1 cellular context compared by ENCODE assay signal in the genomic region with DNA sequence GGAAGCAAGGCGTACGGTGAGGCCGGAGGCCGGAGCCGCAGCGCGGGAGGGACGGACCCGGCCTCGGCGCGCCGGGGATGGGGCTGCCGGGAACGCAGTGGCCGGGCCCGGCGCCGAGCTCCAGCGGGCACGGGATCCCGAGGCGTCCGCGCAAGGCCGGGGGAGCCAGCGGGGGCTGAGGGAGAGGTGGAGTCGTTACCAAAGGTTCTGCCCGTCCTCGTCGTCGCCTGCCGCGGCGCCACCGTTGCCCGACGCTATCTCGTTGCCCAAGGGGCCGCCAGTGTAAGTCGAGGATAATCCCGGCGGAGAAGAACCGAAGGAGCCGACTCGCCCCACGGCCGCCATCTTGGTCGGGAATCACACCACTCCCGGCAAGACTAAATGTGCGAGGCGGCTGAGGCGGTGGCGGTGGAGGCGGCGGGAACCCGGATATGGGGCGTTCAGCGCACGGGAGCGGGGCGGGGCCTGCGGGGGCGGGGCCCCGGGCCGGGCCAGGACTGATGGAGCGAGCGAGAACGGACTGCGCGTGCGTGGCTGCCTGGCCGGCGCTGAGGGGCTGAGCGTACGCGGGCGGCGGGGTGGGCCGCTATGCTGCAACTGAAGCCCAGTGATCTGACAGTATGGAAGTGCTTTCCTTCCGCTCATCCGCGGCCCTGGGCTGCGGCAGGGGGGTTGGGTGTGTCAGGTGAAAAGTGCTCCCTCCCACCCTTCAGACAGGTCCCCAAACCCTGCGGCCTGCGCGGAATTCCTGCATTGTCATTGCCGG.
A peak's percentile ranks its signal among the peaks of the same experiment; 100 is the strongest.
TF ChIP-seq lines count a peak whose summit lies in the region.

A gene (minus strand): TSS at position 433 of the 766 bp plus-strand sequence. CDS start 88 bp downstream, at position 345.

TF ChIP-seq in HepG2, 621 proteins besides CTCF, POLR2A, EP300 and RAD21 (continued from another document and continues in another):
- no peak for TF ChIP-seq ZNF75D (CRISPR knock-in tag; IDR thresholded peaks at IDR 0.05; ENCODE audit: borderline replicate concordance)
- no peak; the same call in 1 of the 2 replicates for TF ChIP-seq BORCS8-MEF2B (CRISPR knock-in tag; IDR thresholded peaks at IDR 0.05)
- TF ChIP-seq, protein P1, sequence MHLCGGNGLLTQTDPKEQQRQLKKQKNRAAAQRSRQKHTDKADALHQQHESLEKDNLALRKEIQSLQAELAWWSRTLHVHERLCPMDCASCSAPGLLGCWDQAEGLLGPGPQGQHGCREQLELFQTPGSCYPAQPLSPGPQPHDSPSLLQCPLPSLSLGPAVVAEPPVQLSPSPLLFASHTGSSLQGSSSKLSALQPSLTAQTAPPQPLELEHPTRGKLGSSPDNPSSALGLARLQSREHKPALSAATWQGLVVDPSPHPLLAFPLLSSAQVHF (CRISPR knock-in tag; IDR thresholded peaks at IDR 0.05): no peak
- peak; percentile 68; the same call in 1 of the 2 replicates for TF ChIP-seq ZNF556 (CRISPR knock-in tag; IDR thresholded peaks at IDR 0.05; ENCODE audit: borderline replicate concordance)
- peak; percentile 40; the same call in 1 of the 2 replicates for TF ChIP-seq SOX5 (CRISPR knock-in tag; IDR thresholded peaks at IDR 0.05; ENCODE audit: borderline replicate concordance)
- peak; percentile 22; the same call in 1 of the 2 replicates for TF ChIP-seq MAF1 (CRISPR knock-in tag; IDR thresholded peaks at IDR 0.05; ENCODE audit: borderline replicate concordance)
- TF ChIP-seq TAF15 (IDR thresholded peaks at IDR 0.05; ENCODE audit: low read depth, low read length, poor library complexity, severe bottlenecking): peak; percentile 10
- TF ChIP-seq ZFP62 (CRISPR knock-in tag; IDR thresholded peaks at IDR 0.05): 0 out of 2 replicates have a peak, but pooled peaks have one; percentile 8
- TF ChIP-seq ARHGAP35 (CRISPR knock-in tag; IDR thresholded peaks at IDR 0.05; ENCODE audit: borderline replicate concordance): no peak; the same call in 1 of the 2 replicates
- no peak for TF ChIP-seq SMAD9 (CRISPR knock-in tag; IDR thresholded peaks at IDR 0.05)
- TF ChIP-seq HNF4G (IDR thresholded peaks at IDR 0.05; ENCODE audit: borderline replicate concordance, low read depth, low read length): no peak
- TF ChIP-seq HNF4G (CRISPR knock-in tag; IDR thresholded peaks at IDR 0.05; ENCODE audit: borderline replicate concordance, low read depth): no peak; the same call in 1 of the 2 replicates
- TF ChIP-seq SP5 (CRISPR knock-in tag; IDR thresholded peaks at IDR 0.05; ENCODE audit: borderline replicate concordance, low read depth): no peak
- TF ChIP-seq ZNF883 (CRISPR knock-in tag; IDR thresholded peaks at IDR 0.05; ENCODE audit: not compliant biosample characterization): no peak
- TF ChIP-seq ZNF737 (CRISPR knock-in tag; IDR thresholded peaks at IDR 0.05; ENCODE audit: borderline replicate concordance): 0 out of 2 replicates have a peak, but pooled peaks have one; percentile 26
- TF ChIP-seq, protein P2, sequence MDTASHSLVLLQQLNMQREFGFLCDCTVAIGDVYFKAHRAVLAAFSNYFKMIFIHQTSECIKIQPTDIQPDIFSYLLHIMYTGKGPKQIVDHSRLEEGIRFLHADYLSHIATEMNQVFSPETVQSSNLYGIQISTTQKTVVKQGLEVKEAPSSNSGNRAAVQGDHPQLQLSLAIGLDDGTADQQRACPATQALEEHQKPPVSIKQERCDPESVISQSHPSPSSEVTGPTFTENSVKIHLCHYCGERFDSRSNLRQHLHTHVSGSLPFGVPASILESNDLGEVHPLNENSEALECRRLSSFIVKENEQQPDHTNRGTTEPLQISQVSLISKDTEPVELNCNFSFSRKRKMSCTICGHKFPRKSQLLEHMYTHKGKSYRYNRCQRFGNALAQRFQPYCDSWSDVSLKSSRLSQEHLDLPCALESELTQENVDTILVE (CRISPR knock-in tag; IDR thresholded peaks at IDR 0.05): no peak; the same call in 1 of the 2 replicates
- no peak for TF ChIP-seq HNF4A (CRISPR knock-in tag; IDR thresholded peaks at IDR 0.05)
- TF ChIP-seq, protein P3, sequence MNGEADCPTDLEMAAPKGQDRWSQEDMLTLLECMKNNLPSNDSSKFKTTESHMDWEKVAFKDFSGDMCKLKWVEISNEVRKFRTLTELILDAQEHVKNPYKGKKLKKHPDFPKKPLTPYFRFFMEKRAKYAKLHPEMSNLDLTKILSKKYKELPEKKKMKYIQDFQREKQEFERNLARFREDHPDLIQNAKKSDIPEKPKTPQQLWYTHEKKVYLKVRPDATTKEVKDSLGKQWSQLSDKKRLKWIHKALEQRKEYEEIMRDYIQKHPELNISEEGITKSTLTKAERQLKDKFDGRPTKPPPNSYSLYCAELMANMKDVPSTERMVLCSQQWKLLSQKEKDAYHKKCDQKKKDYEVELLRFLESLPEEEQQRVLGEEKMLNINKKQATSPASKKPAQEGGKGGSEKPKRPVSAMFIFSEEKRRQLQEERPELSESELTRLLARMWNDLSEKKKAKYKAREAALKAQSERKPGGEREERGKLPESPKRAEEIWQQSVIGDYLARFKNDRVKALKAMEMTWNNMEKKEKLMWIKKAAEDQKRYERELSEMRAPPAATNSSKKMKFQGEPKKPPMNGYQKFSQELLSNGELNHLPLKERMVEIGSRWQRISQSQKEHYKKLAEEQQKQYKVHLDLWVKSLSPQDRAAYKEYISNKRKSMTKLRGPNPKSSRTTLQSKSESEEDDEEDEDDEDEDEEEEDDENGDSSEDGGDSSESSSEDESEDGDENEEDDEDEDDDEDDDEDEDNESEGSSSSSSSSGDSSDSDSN (CRISPR knock-in tag; IDR thresholded peaks at IDR 0.05): peak; percentile 96
- no peak; the same call in 1 of the 2 replicates for TF ChIP-seq ZNF317 (CRISPR knock-in tag; IDR thresholded peaks at IDR 0.05)
- 0 out of 2 replicates have a peak, but pooled peaks have one; percentile 55 for TF ChIP-seq MED13 (CRISPR knock-in tag; IDR thresholded peaks at IDR 0.05)
- no peak for TF ChIP-seq KAT2B (IDR thresholded peaks at IDR 0.05; ENCODE audit: borderline replicate concordance, low read depth, low read length)
- TF ChIP-seq ZFY (CRISPR knock-in tag; IDR thresholded peaks at IDR 0.05): peak; percentile 86
- no peak; the same call in 1 of the 2 replicates for TF ChIP-seq CCDC6 (CRISPR knock-in tag; IDR thresholded peaks at IDR 0.05)
- TF ChIP-seq ZNF775 (CRISPR knock-in tag; IDR thresholded peaks at IDR 0.05; ENCODE audit: borderline replicate concordance): no peak
- TF ChIP-seq ZFP37 (CRISPR knock-in tag; IDR thresholded peaks at IDR 0.05; ENCODE audit: borderline replicate concordance): no peak
- 0 out of 2 replicates have a peak, but pooled peaks have one; percentile 30 for TF ChIP-seq ZNF747 (CRISPR knock-in tag; IDR thresholded peaks at IDR 0.05; ENCODE audit: borderline replicate concordance)
- TF ChIP-seq, protein P4, sequence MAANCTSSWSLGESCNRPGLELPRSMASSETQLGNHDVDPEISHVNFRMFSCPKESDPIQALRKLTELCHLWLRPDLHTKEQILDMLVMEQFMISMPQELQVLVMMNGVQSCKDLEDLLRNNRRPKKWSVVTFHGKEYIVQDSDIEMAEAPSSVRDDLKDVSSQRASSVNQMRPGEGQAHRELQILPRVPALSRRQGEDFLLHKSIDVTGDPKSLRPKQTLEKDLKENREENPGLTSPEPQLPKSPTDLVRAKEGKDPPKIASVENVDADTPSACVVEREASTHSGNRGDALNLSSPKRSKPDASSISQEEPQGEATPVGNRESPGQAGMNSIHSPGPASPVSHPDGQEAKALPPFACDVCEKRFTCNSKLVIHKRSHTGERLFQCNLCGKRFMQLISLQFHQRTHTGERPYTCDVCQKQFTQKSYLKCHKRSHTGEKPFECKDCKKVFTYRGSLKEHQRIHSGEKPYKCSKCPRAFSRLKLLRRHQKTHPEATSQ (CRISPR knock-in tag; IDR thresholded peaks at IDR 0.05; ENCODE audit: borderline replicate concordance): no peak
- TF ChIP-seq, protein P5, sequence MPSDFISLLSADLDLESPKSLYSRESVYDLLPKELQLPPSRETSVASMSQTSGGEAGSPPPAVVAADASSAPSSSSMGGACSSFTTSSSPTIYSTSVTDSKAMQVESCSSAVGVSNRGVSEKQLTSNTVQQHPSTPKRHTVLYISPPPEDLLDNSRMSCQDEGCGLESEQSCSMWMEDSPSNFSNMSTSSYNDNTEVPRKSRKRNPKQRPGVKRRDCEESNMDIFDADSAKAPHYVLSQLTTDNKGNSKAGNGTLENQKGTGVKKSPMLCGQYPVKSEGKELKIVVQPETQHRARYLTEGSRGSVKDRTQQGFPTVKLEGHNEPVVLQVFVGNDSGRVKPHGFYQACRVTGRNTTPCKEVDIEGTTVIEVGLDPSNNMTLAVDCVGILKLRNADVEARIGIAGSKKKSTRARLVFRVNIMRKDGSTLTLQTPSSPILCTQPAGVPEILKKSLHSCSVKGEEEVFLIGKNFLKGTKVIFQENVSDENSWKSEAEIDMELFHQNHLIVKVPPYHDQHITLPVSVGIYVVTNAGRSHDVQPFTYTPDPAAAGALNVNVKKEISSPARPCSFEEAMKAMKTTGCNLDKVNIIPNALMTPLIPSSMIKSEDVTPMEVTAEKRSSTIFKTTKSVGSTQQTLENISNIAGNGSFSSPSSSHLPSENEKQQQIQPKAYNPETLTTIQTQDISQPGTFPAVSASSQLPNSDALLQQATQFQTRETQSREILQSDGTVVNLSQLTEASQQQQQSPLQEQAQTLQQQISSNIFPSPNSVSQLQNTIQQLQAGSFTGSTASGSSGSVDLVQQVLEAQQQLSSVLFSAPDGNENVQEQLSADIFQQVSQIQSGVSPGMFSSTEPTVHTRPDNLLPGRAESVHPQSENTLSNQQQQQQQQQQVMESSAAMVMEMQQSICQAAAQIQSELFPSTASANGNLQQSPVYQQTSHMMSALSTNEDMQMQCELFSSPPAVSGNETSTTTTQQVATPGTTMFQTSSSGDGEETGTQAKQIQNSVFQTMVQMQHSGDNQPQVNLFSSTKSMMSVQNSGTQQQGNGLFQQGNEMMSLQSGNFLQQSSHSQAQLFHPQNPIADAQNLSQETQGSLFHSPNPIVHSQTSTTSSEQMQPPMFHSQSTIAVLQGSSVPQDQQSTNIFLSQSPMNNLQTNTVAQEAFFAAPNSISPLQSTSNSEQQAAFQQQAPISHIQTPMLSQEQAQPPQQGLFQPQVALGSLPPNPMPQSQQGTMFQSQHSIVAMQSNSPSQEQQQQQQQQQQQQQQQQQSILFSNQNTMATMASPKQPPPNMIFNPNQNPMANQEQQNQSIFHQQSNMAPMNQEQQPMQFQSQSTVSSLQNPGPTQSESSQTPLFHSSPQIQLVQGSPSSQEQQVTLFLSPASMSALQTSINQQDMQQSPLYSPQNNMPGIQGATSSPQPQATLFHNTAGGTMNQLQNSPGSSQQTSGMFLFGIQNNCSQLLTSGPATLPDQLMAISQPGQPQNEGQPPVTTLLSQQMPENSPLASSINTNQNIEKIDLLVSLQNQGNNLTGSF (CRISPR knock-in tag; IDR thresholded peaks at IDR 0.05): peak; percentile 79; the same call in 1 of the 2 replicates
- TF ChIP-seq ZNF335 (CRISPR knock-in tag; IDR thresholded peaks at IDR 0.05): no peak
- 0 out of 2 replicates have a peak, but pooled peaks have one; percentile 55 for TF ChIP-seq CENPT (CRISPR knock-in tag; IDR thresholded peaks at IDR 0.05; ENCODE audit: low read depth)
- TF ChIP-seq, protein P6, sequence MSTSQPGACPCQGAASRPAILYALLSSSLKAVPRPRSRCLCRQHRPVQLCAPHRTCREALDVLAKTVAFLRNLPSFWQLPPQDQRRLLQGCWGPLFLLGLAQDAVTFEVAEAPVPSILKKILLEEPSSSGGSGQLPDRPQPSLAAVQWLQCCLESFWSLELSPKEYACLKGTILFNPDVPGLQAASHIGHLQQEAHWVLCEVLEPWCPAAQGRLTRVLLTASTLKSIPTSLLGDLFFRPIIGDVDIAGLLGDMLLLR (CRISPR knock-in tag; IDR thresholded peaks at IDR 0.05): no peak; the same call in 1 of the 2 replicates
- TF ChIP-seq, protein P7, sequence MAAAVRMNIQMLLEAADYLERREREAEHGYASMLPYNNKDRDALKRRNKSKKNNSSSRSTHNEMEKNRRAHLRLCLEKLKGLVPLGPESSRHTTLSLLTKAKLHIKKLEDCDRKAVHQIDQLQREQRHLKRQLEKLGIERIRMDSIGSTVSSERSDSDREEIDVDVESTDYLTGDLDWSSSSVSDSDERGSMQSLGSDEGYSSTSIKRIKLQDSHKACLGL (CRISPR knock-in tag; IDR thresholded peaks at IDR 0.05): 0 out of 2 replicates have a peak, but pooled peaks have one; percentile 35
- no peak for TF ChIP-seq CHD4 (IDR thresholded peaks at IDR 0.05; ENCODE audit: borderline replicate concordance, low read length)
- 0 out of 2 replicates have a peak, but pooled peaks have one; percentile 29 for TF ChIP-seq ZNF572 (CRISPR knock-in tag; IDR thresholded peaks at IDR 0.05)
